In the genomic region with DNA sequence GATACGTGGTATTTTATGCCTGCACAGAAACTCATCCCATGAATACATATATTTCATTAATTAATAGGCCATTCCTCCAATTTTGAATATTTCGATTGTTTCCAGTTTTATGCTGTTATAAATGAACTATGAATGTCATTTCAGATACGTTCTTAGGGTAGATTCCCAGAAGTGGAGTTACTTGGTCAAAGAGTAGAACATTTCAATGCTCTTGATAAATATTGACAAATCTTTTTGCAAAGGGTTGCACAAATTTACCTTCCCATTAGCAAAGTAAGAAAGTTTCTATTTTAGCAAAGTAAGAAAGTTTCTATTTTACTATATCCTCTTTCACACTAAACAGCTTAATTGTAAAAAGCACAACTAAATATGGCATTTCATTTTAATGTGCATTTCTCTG, we compare ENCODE assay signal across 2 cellular contexts.
A peak's percentile ranks its signal among the peaks of the same experiment; 100 is the strongest.
TF ChIP-seq lines count a peak whose summit lies in the region.

No MANE protein-coding gene starts in this region.

TF ChIP-seq in liver, 16 proteins besides CTCF, POLR2A, EP300 and RAD21:
- TF ChIP-seq REST (IDR thresholded peaks at IDR 0.05), result no peak
- TF ChIP-seq JUND (IDR thresholded peaks at IDR 0.05), result peak in 1 of 2 donors; percentile 26
- no peak for TF ChIP-seq FOXA1 (IDR thresholded peaks at IDR 0.05)
- TF ChIP-seq GABPA (IDR thresholded peaks at IDR 0.05 in 1 of 2, conservative IDR thresholded peaks at IDR 0.05 in 1 of 2), result no peak
- TF ChIP-seq HNF4A (conservative IDR thresholded peaks at IDR 0.05), result peak; percentile 7 to 37
- peak in 1 of 2 donors; percentile 15 for TF ChIP-seq RXRA (IDR thresholded peaks at IDR 0.05)
- TF ChIP-seq, protein P1, sequence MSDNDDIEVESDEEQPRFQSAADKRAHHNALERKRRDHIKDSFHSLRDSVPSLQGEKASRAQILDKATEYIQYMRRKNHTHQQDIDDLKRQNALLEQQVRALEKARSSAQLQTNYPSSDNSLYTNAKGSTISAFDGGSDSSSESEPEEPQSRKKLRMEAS (IDR thresholded peaks at IDR 0.05), result no peak
- TF ChIP-seq FOXA2 (IDR thresholded peaks at IDR 0.05), result no peak
- TF ChIP-seq, protein P2, sequence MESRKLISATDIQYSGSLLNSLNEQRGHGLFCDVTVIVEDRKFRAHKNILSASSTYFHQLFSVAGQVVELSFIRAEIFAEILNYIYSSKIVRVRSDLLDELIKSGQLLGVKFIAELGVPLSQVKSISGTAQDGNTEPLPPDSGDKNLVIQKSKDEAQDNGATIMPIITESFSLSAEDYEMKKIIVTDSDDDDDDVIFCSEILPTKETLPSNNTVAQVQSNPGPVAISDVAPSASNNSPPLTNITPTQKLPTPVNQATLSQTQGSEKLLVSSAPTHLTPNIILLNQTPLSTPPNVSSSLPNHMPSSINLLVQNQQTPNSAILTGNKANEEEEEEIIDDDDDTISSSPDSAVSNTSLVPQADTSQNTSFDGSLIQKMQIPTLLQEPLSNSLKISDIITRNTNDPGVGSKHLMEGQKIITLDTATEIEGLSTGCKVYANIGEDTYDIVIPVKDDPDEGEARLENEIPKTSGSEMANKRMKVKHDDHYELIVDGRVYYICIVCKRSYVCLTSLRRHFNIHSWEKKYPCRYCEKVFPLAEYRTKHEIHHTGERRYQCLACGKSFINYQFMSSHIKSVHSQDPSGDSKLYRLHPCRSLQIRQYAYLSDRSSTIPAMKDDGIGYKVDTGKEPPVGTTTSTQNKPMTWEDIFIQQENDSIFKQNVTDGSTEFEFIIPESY (IDR thresholded peaks at IDR 0.05), result no peak
- no peak for TF ChIP-seq SP1 (IDR thresholded peaks at IDR 0.05)
- TF ChIP-seq YY1 (IDR thresholded peaks at IDR 0.05), result peak; percentile 25

TF ChIP-seq in HepG2, 621 proteins besides CTCF, POLR2A, EP300 and RAD21:
- no peak for TF ChIP-seq FOXK1 (CRISPR knock-in tag; IDR thresholded peaks at IDR 0.05; ENCODE audit: borderline replicate concordance, low read depth)
- TF ChIP-seq ZBTB46 (CRISPR knock-in tag; IDR thresholded peaks at IDR 0.05; ENCODE audit: borderline replicate concordance), result no peak
- no peak for TF ChIP-seq ZBTB39 (CRISPR knock-in tag; IDR thresholded peaks at IDR 0.05)
- no peak for TF ChIP-seq ZBTB10 (CRISPR knock-in tag; IDR thresholded peaks at IDR 0.05; ENCODE audit: borderline replicate concordance)
- TF ChIP-seq ZMAT3 (CRISPR knock-in tag; conservative IDR thresholded peaks at IDR 0.05), result no peak
- TF ChIP-seq PCBP2 (optimal IDR thresholded peaks at IDR 0.05; ENCODE audit: low read depth, low read length, poor library complexity, severe bottlenecking), result no peak
- no peak for TF ChIP-seq ZNF609 (CRISPR knock-in tag; IDR thresholded peaks at IDR 0.05; ENCODE audit: borderline replicate concordance)
- TF ChIP-seq MNT (IDR thresholded peaks at IDR 0.05), result no peak
- no peak for TF ChIP-seq HNRNPUL1 (IDR thresholded peaks at IDR 0.05; ENCODE audit: low read depth, low read length)
- TF ChIP-seq ZNF768 (CRISPR knock-in tag; IDR thresholded peaks at IDR 0.05), result no peak
- no peak for TF ChIP-seq ZNF567 (CRISPR knock-in tag; IDR thresholded peaks at IDR 0.05; ENCODE audit: borderline replicate concordance)
- no peak for TF ChIP-seq ATF7-NPFF (CRISPR knock-in tag; IDR thresholded peaks at IDR 0.05; ENCODE audit: low read depth)
